8 cellular contexts compared by ENCODE assay signal in the genomic region with DNA sequence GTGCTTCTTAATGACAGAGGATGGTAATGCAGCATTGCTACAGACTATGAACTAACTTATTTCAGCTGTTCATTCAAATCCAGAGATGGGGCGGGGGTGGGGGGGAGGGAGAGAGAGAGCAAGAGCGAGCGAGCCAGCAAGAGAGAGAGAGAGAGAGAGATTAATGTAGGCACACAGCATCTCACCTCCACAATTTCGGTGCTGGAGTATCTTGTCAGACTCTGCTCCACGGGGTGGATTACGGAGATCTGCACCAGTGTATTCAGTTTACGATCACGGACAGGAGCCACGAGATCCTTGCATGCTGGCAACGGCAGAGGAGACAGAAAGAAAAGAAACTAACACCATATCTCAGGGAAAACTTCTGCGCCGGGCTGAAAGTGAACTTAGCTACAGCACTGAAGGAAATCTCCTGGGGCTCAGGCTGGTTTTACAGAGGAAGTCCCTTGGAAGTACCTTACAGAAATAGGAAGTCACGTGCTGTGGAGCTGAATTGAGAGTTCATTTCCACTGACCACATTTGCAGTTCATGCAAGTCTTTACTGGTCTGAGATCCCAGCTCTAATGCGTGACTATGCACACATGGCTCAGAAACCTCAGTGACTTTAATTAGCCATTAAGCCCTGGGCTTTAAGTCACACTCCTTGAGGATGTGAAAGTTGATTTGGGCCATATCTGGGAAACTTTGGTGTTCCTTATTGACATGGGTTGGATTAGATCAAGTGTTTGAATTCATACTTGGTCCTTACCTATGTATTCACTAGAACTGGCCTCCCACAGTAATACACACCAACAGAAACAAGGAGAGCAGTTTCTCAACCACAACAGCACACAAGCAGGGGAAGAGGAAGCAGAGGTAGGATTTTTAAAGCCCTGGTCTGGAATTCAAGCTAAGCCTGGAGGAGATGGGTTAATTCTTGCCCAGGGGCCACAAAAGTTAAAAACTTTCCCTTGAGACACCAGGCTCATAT.
DNase-seq lines count a peak whose midpoint lies in the region; ATAC-seq and TF ChIP-seq lines count a peak whose summit lies in the region.

No MANE protein-coding gene starts in this region.

- no peaks in the 10 kb centered on the region for H3K36me3 ChIP-seq in brain microvascular endothelial cell (replicated peaks)

- ATAC-seq in GM19372 (IDR thresholded peaks at IDR 0.05; ENCODE audit: low read depth, unreplicated experiment) = peak; percentile 49
- peak; percentile 68 for ATAC-seq in HG03571 (IDR thresholded peaks at IDR 0.05; ENCODE audit: unreplicated experiment)

- no peaks in the 10 kb centered on the region for H3K27me3 ChIP-seq in brain microvascular endothelial cell (replicated peaks)

- in situ Hi-C loops in brain microvascular endothelial cell (cut with HindIII; ENCODE audit: low pct_ligation_motif_present, low sequenced_read_pairs) = no loop called here

- DNase-seq in AG09309 (ENCODE audit: low read depth) = peak; percentile 67
- DNase-seq in T-helper 9 cell = peak; percentile 29
- DNase-seq in brain microvascular endothelial cell = peak; percentile 63
- DNase-seq in islet precursor cell = peak; percentile 71
- DNase-seq in stimulated activated CD4-positive, alpha-beta T cell treated with anti-CD3 and anti-CD28 coated beads, Interleukin-15, amount 100 ng/mL, for 24 hours = peak; percentile 65
- no peak for DNase-seq in DMS 273 (lab: John Stamatoyannopoulos, UW; ENCODE audit: unreplicated experiment)

- peak overlapping the region; percentile 75 for H3K27ac ChIP-seq in brain microvascular endothelial cell

- no peak for TF ChIP-seq CTCF in AG09309 (IDR thresholded peaks at IDR 0.05; ENCODE audit: control insufficient read depth, insufficient read depth, low read depth, low read length, missing control alignments)
- TF ChIP-seq CTCF in brain microvascular endothelial cell (IDR thresholded peaks at IDR 0.05; ENCODE audit: low read depth, low read length, missing control alignments) = no peak

- H3K4me3 ChIP-seq in AG09309 (ENCODE audit: control insufficient read depth, low read depth, low read length) = peak overlapping the region; percentile 47
- peak overlapping the region; percentile 55 for H3K4me3 ChIP-seq in brain microvascular endothelial cell (ENCODE audit: low read depth, low read length)
